ENCODE assay signal across 14 cellular contexts in genomic region chr21:17527240-17527639, GRCh38. TPM values are rescaled to one million over a fixed set of nuclear protein-coding genes. Genes with fewer than 3 reads are reported as not detected.
DNase-seq lines count a peak whose midpoint lies in the region; ATAC-seq and TF ChIP-seq lines count a peak whose summit lies in the region.
"Had no signal": no experiment of that assay in that cellular context is flagged by ENCODE, and none has a peak within 500 bp of the region (broad histone marks: within the 10 kb centered on the region; RNA-seq: fewer than 3 reads in every experiment).

No MANE protein-coding gene starts in this region.

- no peaks in the 10 kb centered on the region for H3K9me2 ChIP-seq in PC-3 (replicated peaks; ENCODE audit: low read length)

- H3K27ac Mint-ChIP-seq in Calu3 (ENCODE audit: unreplicated experiment) (peak overlapping the region; percentile 87), endothelial cell (ENCODE audit: unreplicated experiment) (peak overlapping the region; percentile 89)
- H3K27ac Mint-ChIP-seq: activated CD4-positive, alpha-beta T cell treated with anti-CD3 and anti-CD28 coated beads for 36 hours; natural killer cell treated with Interleukin-12 subunit alpha and Interleukin-12 subunit beta and Interleukin-15 and Interleukin-18, amount 100 ng/mL, for 72 hours; stimulated activated naive CD8-positive, alpha-beta T cell treated with anti-CD3 and anti-CD28 coated beads, Interleukin-15, Interleukin-2, amounts not matched to agents 100 ng/mL and 50 ng/mL, for 24 hours had no signal

- H3K27me3 ChIP-seq in PC-3 (ENCODE audit: low read length) (no peaks in the 10 kb centered on the region), lower lobe of right lung (ENCODE audit: low read depth) (no peaks in the 10 kb centered on the region)

- BruUV-seq in Calu3 (replicated peaks; lab: Mats Ljungman, UMichigan) (no TSS peak), PC-3 (replicated peaks; lab: Mats Ljungman, UMichigan) (no TSS peak)

- H3K4me1 Mint-ChIP-seq in Calu3 (ENCODE audit: low read depth, unreplicated experiment), result peaks cover 41% of the 10 kb centered on the region
- peaks cover 22% of the 10 kb centered on the region for H3K4me1 Mint-ChIP-seq in endothelial cell (ENCODE audit: unreplicated experiment)
- H3K4me1 Mint-ChIP-seq: activated CD4-positive, alpha-beta T cell treated with anti-CD3 and anti-CD28 coated beads for 36 hours had no signal

- peak; percentile 82 for ATAC-seq in PC-3
- peak; percentile 73 to 95 for ATAC-seq in lower lobe of right lung
- ATAC-seq in HG02588 (IDR thresholded peaks at IDR 0.05; ENCODE audit: unreplicated experiment), result no peak
- ATAC-seq: activated CD4-positive, alpha-beta T cell treated with anti-CD3 and anti-CD28 coated beads for 36 hours; natural killer cell treated with Interleukin-12 subunit alpha and Interleukin-12 subunit beta and Interleukin-15 and Interleukin-18, amount 100 ng/mL, for 72 hours had no signal

- H3K36me3 Mint-ChIP-seq in Calu3 (ENCODE audit: insufficient read depth, unreplicated experiment) (peaks cover 7% of the 10 kb centered on the region), endothelial cell (ENCODE audit: low read depth, unreplicated experiment) (no peaks in the 10 kb centered on the region)
- H3K36me3 Mint-ChIP-seq: natural killer cell treated with Interleukin-12 subunit alpha and Interleukin-12 subunit beta and Interleukin-15 and Interleukin-18, amount 100 ng/mL, for 72 hours had no signal

- CTCF ChIA-PET in Calu3 (lab: Charles Lee) (interaction anchor here (0.6 to 1.3 kb wide), 4 partner anchors 15 to 141 kb away, joined by 3 to 5 read pairs (median 4); no protein-coding TSS in a partner anchor), PC-3 (lab: Charles Lee) (no interaction called here)

- H3K4me3 Mint-ChIP-seq in Calu3 (ENCODE audit: low read depth, unreplicated experiment) (peak overlapping the region; percentile 17), endothelial cell (ENCODE audit: unreplicated experiment) (no peak overlapping the region)
- H3K4me3 Mint-ChIP-seq: activated CD4-positive, alpha-beta T cell treated with anti-CD3 and anti-CD28 coated beads for 36 hours; natural killer cell treated with Interleukin-12 subunit alpha and Interleukin-12 subunit beta and Interleukin-15 and Interleukin-18, amount 100 ng/mL, for 72 hours; stimulated activated naive CD8-positive, alpha-beta T cell treated with anti-CD3 and anti-CD28 coated beads, Interleukin-15, Interleukin-2, amounts not matched to agents 100 ng/mL and 50 ng/mL, for 24 hours had no signal

- no peaks in the 10 kb centered on the region for H3K79me2 ChIP-seq in PC-3 (ENCODE audit: low read length)

- H3K9ac ChIP-seq in PC-3 (ENCODE audit: low read length), result no peak overlapping the region

- H2AFZ ChIP-seq in PC-3 (ENCODE audit: low read length), result no peak overlapping the region

- H3K9me3 Mint-ChIP-seq in Calu3 (ENCODE audit: low read depth, unreplicated experiment) (no peaks in the 10 kb centered on the region), endothelial cell (ENCODE audit: unreplicated experiment) (no peaks in the 10 kb centered on the region)
- H3K9me3 Mint-ChIP-seq: natural killer cell treated with Interleukin-12 subunit alpha and Interleukin-12 subunit beta and Interleukin-15 and Interleukin-18, amount 100 ng/mL, for 72 hours; stimulated activated naive CD8-positive, alpha-beta T cell treated with anti-CD3 and anti-CD28 coated beads, Interleukin-15, Interleukin-2, amounts not matched to agents 100 ng/mL and 50 ng/mL, for 24 hours had no signal

- H3K9me3 ChIP-seq in PC-3 (ENCODE audit: low read length) (no peaks in the 10 kb centered on the region), lower lobe of right lung (no peaks in the 10 kb centered on the region)

- H3K27ac ChIP-seq in PC-3 (ENCODE audit: low read length), result no peak overlapping the region
- no peak overlapping the region for H3K27ac ChIP-seq in lower lobe of right lung

- H3F3A ChIP-seq in PC-3 (ENCODE audit: low read length, unreplicated experiment), result no peaks in the 10 kb centered on the region

- H3K36me3 ChIP-seq in PC-3 (ENCODE audit: low read depth, low read length) (no peaks in the 10 kb centered on the region), lower lobe of right lung (no peaks in the 10 kb centered on the region)

- no peaks in the 10 kb centered on the region for H3K27me3 Mint-ChIP-seq in Calu3 (ENCODE audit: unreplicated experiment)
- H3K27me3 Mint-ChIP-seq in endothelial cell (ENCODE audit: unreplicated experiment), result no peaks in the 10 kb centered on the region
- H3K27me3 Mint-ChIP-seq: stimulated activated naive CD8-positive, alpha-beta T cell treated with anti-CD3 and anti-CD28 coated beads, Interleukin-15, Interleukin-2, amounts not matched to agents 100 ng/mL and 50 ng/mL, for 24 hours had no signal

- H3K4me2 ChIP-seq in PC-3 (ENCODE audit: low read length), result no peak overlapping the region

- TF ChIP-seq CTCF in Calu3 (IDR thresholded peaks at IDR 0.05; ENCODE audit: unreplicated experiment), result no peak
- TF ChIP-seq CTCF in PC-3 (conservative IDR thresholded peaks at IDR 0.05; ENCODE audit: low read depth, low read length), result no peak
- TF ChIP-seq CTCF in endothelial cell (IDR thresholded peaks at IDR 0.05; ENCODE audit: unreplicated experiment), result no peak
- no peak for TF ChIP-seq CTCF in lower lobe of right lung (IDR thresholded peaks at IDR 0.05)

- H4K20me1 ChIP-seq in PC-3 (ENCODE audit: low read length), result no peaks in the 10 kb centered on the region

- intact Hi-C loops in Calu3 (cut with micrococcal nuclease; ENCODE audit: unreplicated experiment), result loop anchor here (2.0 kb wide), 1 partner anchor 14 kb away; the partner anchor contains the start of gene CXADR
- intact Hi-C loops in PC-3 (cut with micrococcal nuclease), result no loop called here
- intact Hi-C loops in lower lobe of right lung (cut with DNase I), result no loop called here

- POLR2A ChIA-PET in PC-3 (lab: Charles Lee; ENCODE audit: unreplicated experiment), result interaction anchor here (0.6 kb wide), 1 partner anchor 1471 kb away, joined by 3 read pairs; no protein-coding TSS in a partner anchor

- peaks cover 34% of the 10 kb centered on the region for H3K4me1 ChIP-seq in PC-3 (ENCODE audit: insufficient read depth, low read length)
- H3K4me1 ChIP-seq in lower lobe of right lung, result peaks cover 10% of the 10 kb centered on the region

- DNase-seq in Calu3, result peak; percentile 30
- DNase-seq in PC-3, result peak; percentile 78
- DNase-seq in endothelial cell (ENCODE audit: low spot score), result no peak
- no peak for DNase-seq in lower lobe of right lung
- DNase-seq in NCI-H1694 treated with DMSO at 0.1 percent for 48 hours (lab: John Stamatoyannopoulos, UW), result no peak
- DNase-seq in NCI-H82 treated with DMSO at 0.1 percent for 48 hours (lab: John Stamatoyannopoulos, UW; ENCODE audit: unreplicated experiment), result no peak
- DNase-seq in SHP77 treated with DMSO at 0.1 percent for 48 hours (lab: John Stamatoyannopoulos, UW), result no peak
- DNase-seq: activated CD4-positive, alpha-beta T cell treated with anti-CD3 and anti-CD28 coated beads for 36 hours; effector CD4-positive, alpha-beta T cell; NCI-H2081 treated with DMSO at 0.1 percent for 48 hours; RPMI8226 had no signal

- H3K4me3 ChIP-seq in PC-3 (ENCODE audit: low read length), result no peak overlapping the region
- H3K4me3 ChIP-seq in lower lobe of right lung, result no peak overlapping the region

RNA-seq across cellular contexts. Expression of gene CXADR, which starts 14.4 kb away (rescaled TPM):
- total RNA-seq in Calu3 (2022) (51.7 and 55.1 TPM in 2 replicates), PC-3 (2014; rRNA removed) (11.2 and 11.5 TPM in 2 replicates), endothelial cell (ENCODE audit: unreplicated experiment) (19.4 TPM), lower lobe of right lung (26.6 TPM)
- total RNA-seq: natural killer cell treated with Interleukin-12 subunit alpha and Interleukin-12 subunit beta and Interleukin-15 and Interleukin-18, amount 100 ng/mL, for 72 hours had no signal

Comparison
In these comparisons a context has a peak if more than half of its experiments do, and no peak if none do; other contexts are left out.
1. DNase-seq: peak in Calu3 (single experiment) and PC-3 (single experiment); none in endothelial cell (single experiment), lower lobe of right lung (single experiment), NCI-H1694 treated with DMSO at 0.1 percent for 48 hours (single experiment), NCI-H82 treated with DMSO at 0.1 percent for 48 hours (single experiment) and SHP77 treated with DMSO at 0.1 percent for 48 hours (single experiment).